11 cellular contexts compared by ENCODE assay signal in genomic region chr5:149403923-149404745, GRCh38. TPM values are rescaled to one million over a fixed set of nuclear protein-coding genes. Genes with fewer than 3 reads are reported as not detected.
DNase-seq lines count a peak whose midpoint lies in the region; ATAC-seq and TF ChIP-seq lines count a peak whose summit lies in the region.
"Had no signal": no experiment of that assay in that cellular context is flagged by ENCODE, and none has a peak within 500 bp of the region (broad histone marks: within the 10 kb centered on the region; RNA-seq: fewer than 3 reads in every experiment).

No MANE protein-coding gene starts in this region.

- H3K36me3 ChIP-seq in left ventricle myocardium inferior: peaks cover 3% of the 10 kb centered on the region
- H3K36me3 ChIP-seq in muscle layer of duodenum (ENCODE audit: control insufficient read depth in 1 of 2, insufficient read depth in 2 of 2, low read length in 2 of 2): peaks cover 6 to 7% of the 10 kb centered on the region in 2 donors

- H3K27me3 Mint-ChIP-seq in activated naive CD8-positive, alpha-beta T cell treated with anti-CD3 and anti-CD28 coated beads for 36 hours: no peaks in the 10 kb centered on the region
- H3K27me3 Mint-ChIP-seq in activated CD8-positive, alpha-beta memory T cell treated with anti-CD3 and anti-CD28 coated beads, Interleukin-2, amount 10 ng/mL, durations not matched to agents 7 days and 5 days: peaks cover 5% of the 10 kb centered on the region

- 79% methylated on average over 15 of the region's 15 CpGs for WGBS in right cardiac atrium

- H3K4me1 Mint-ChIP-seq in activated naive CD8-positive, alpha-beta T cell treated with anti-CD3 and anti-CD28 coated beads for 36 hours: no peaks in the 10 kb centered on the region
- H3K4me1 Mint-ChIP-seq in activated CD8-positive, alpha-beta memory T cell treated with anti-CD3 and anti-CD28 coated beads, Interleukin-2, amount 10 ng/mL, durations not matched to agents 7 days and 5 days: no peaks in the 10 kb centered on the region

- CTCF ChIA-PET in activated CD8-positive, alpha-beta memory T cell treated with anti-CD3 and anti-CD28 coated beads, Interleukin-2, amount 10 ng/mL, durations not matched to agents 7 days and 5 days (lab: Charles Lee): interaction anchor here (1.5 kb wide), 1 partner anchor 32 kb away, joined by 3 read pairs; no protein-coding TSS in a partner anchor

- intact Hi-C loops in left ventricle myocardium inferior (cut with micrococcal nuclease): no loop called here
- intact Hi-C loops in right cardiac atrium (cut with DNase I): no loop called here

- no peak overlapping the region for H3K4me3 Mint-ChIP-seq in activated naive CD8-positive, alpha-beta T cell treated with anti-CD3 and anti-CD28 coated beads for 36 hours
- no peak overlapping the region for H3K4me3 Mint-ChIP-seq in activated CD8-positive, alpha-beta memory T cell treated with anti-CD3 and anti-CD28 coated beads, Interleukin-2, amount 10 ng/mL, durations not matched to agents 7 days and 5 days

- H3K9me3 Mint-ChIP-seq in activated naive CD8-positive, alpha-beta T cell treated with anti-CD3 and anti-CD28 coated beads for 36 hours: no peaks in the 10 kb centered on the region
- no peaks in the 10 kb centered on the region for H3K9me3 Mint-ChIP-seq in activated CD8-positive, alpha-beta memory T cell treated with anti-CD3 and anti-CD28 coated beads, Interleukin-2, amount 10 ng/mL, durations not matched to agents 7 days and 5 days (ENCODE audit: low read depth)

- no peaks in the 10 kb centered on the region for H3K9me3 ChIP-seq in left ventricle myocardium inferior (replicated peaks)
- H3K9me3 ChIP-seq in right cardiac atrium (ENCODE audit: control insufficient read depth, low read length): no peaks in the 10 kb centered on the region
- no peaks in the 10 kb centered on the region for H3K9me3 ChIP-seq in muscle layer of duodenum (ENCODE audit: control insufficient read depth in 1 of 2, low read length in 2 of 2)

- DNase-seq in left ventricle myocardium inferior: no peak
- DNase-seq in right cardiac atrium: no peak
- peak; percentile 67 for DNase-seq in choroid plexus epithelial cell (ENCODE audit: low read depth)
- DNase-seq in HUDEP-2 (lab: John Stamatoyannopoulos, UW; ENCODE audit: unreplicated experiment in 76 of 76): no peak
- no peak for DNase-seq in activated naive CD8-positive, alpha-beta T cell treated with anti-CD3 and anti-CD28 coated beads for 36 hours
- DNase-seq in activated CD8-positive, alpha-beta memory T cell treated with anti-CD3 and anti-CD28 coated beads, Interleukin-2, amount 10 ng/mL, durations not matched to agents 7 days and 5 days: no peak
- DNase-seq: activated gamma-delta T cell treated with Interleukin-2 at 50 U/mL for 16 hours had no signal

- peak overlapping the region; percentile 79 for H3K27ac ChIP-seq in left ventricle myocardium inferior (replicated peaks)
- no peak overlapping the region for H3K27ac ChIP-seq in right cardiac atrium (ENCODE audit: low read length)
- H3K27ac ChIP-seq in muscle layer of duodenum (ENCODE audit: low read length): peak overlapping the region; percentile 92
- H3K27ac ChIP-seq: HL-60 had no signal

- no peak for TF ChIP-seq CTCF in left ventricle myocardium inferior (IDR thresholded peaks at IDR 0.05; ENCODE audit: borderline replicate concordance)
- TF ChIP-seq CTCF in choroid plexus epithelial cell (conservative IDR thresholded peaks at IDR 0.05; ENCODE audit: low read depth, low read length): no peak

- no peaks in the 10 kb centered on the region for H3K36me3 Mint-ChIP-seq in activated naive CD8-positive, alpha-beta T cell treated with anti-CD3 and anti-CD28 coated beads for 36 hours
- no peaks in the 10 kb centered on the region for H3K36me3 Mint-ChIP-seq in activated CD8-positive, alpha-beta memory T cell treated with anti-CD3 and anti-CD28 coated beads, Interleukin-2, amount 10 ng/mL, durations not matched to agents 7 days and 5 days

- H3K4me3 ChIP-seq in left ventricle myocardium inferior: no peak overlapping the region
- H3K4me3 ChIP-seq in right cardiac atrium (ENCODE audit: low read length): no peak overlapping the region
- no peak overlapping the region for H3K4me3 ChIP-seq in choroid plexus epithelial cell (ENCODE audit: low read depth, low read length)
- H3K4me3 ChIP-seq in muscle layer of duodenum (ENCODE audit: low read depth in 1 of 2, low read length in 2 of 2): no peak overlapping the region

- H3K4me1 ChIP-seq in left ventricle myocardium inferior (peaks cover 23% of the 10 kb centered on the region), right cardiac atrium (ENCODE audit: control insufficient read depth, insufficient read depth, low read length) (peaks cover 19% of the 10 kb centered on the region), muscle layer of duodenum (ENCODE audit: control insufficient read depth in 1 of 2, insufficient read depth in 2 of 2, low read length in 2 of 2) (peaks cover 0 to 11% of the 10 kb centered on the region in 2 donors)

- no peak for ATAC-seq in right cardiac atrium
- no peak for ATAC-seq in HG02840 (IDR thresholded peaks at IDR 0.05; ENCODE audit: low FRiP score, unreplicated experiment)
- ATAC-seq in activated CD8-positive, alpha-beta memory T cell treated with anti-CD3 and anti-CD28 coated beads, Interleukin-2, amount 10 ng/mL, durations not matched to agents 7 days and 5 days: no peak

- no peaks in the 10 kb centered on the region for H3K27me3 ChIP-seq in left ventricle myocardium inferior (ENCODE audit: low read depth)
- H3K27me3 ChIP-seq in right cardiac atrium (ENCODE audit: control insufficient read depth, insufficient read depth): no peaks in the 10 kb centered on the region
- H3K27me3 ChIP-seq in muscle layer of duodenum (ENCODE audit: low read depth, low read length): no peaks in the 10 kb centered on the region

- H3K27ac Mint-ChIP-seq in activated naive CD8-positive, alpha-beta T cell treated with anti-CD3 and anti-CD28 coated beads for 36 hours: no peak overlapping the region
- no peak overlapping the region for H3K27ac Mint-ChIP-seq in activated CD8-positive, alpha-beta memory T cell treated with anti-CD3 and anti-CD28 coated beads, Interleukin-2, amount 10 ng/mL, durations not matched to agents 7 days and 5 days

RNA-seq across cellular contexts. Expression of gene IL17B, which starts 25.0 kb away (rescaled TPM):
- total RNA-seq in left ventricle myocardium inferior (not detected), right cardiac atrium (1 to 10 TPM in 1 of 4 donors, under 1 TPM in 2, not detected in 1; 0.65 to 2.3 (median 0.94) TPM)
- 1.4 TPM for polyA plus RNA-seq in right cardiac atrium
- total RNA-seq in activated naive CD8-positive, alpha-beta T cell treated with anti-CD3 and anti-CD28 coated beads for 36 hours: not detected
- not detected for total RNA-seq in activated CD8-positive, alpha-beta memory T cell treated with anti-CD3 and anti-CD28 coated beads, Interleukin-2, amount 10 ng/mL, durations not matched to agents 7 days and 5 days
- total RNA-seq: pulmonary artery endothelial cell had no signal

RNA-seq across cellular contexts. Expression of gene PCYOX1L, which starts 46.3 kb away (rescaled TPM):
- total RNA-seq in left ventricle myocardium inferior (3.2 TPM), right cardiac atrium (1 to 10 TPM; 4.7 to 7.0 (median 6.2) TPM)
- 3.7 TPM for polyA plus RNA-seq in right cardiac atrium
- 10 to 100 TPM; 17.2 to 18.2 TPM for total RNA-seq in activated naive CD8-positive, alpha-beta T cell treated with anti-CD3 and anti-CD28 coated beads for 36 hours
- 10 to 100 TPM; 26.7 to 32.1 TPM for total RNA-seq in activated CD8-positive, alpha-beta memory T cell treated with anti-CD3 and anti-CD28 coated beads, Interleukin-2, amount 10 ng/mL, durations not matched to agents 7 days and 5 days

RNA-seq across cellular contexts. Expression of gene GRPEL2, which starts 58.8 kb away (rescaled TPM):
- total RNA-seq in left ventricle myocardium inferior: 7.6 TPM
- total RNA-seq in right cardiac atrium: 10 to 100 TPM in 1 of 4 donors, 1 to 10 TPM in 3; 9.1 to 11.3 (median 9.4) TPM
- 4.8 TPM for polyA plus RNA-seq in right cardiac atrium
- total RNA-seq in activated naive CD8-positive, alpha-beta T cell treated with anti-CD3 and anti-CD28 coated beads for 36 hours: 10 to 100 TPM; 55.3 to 56.4 TPM
- total RNA-seq in activated CD8-positive, alpha-beta memory T cell treated with anti-CD3 and anti-CD28 coated beads, Interleukin-2, amount 10 ng/mL, durations not matched to agents 7 days and 5 days: 10 to 100 TPM; 27.2 to 27.3 TPM
